Comparison of ENCODE assay signal across 8 cellular contexts in the genomic region with DNA sequence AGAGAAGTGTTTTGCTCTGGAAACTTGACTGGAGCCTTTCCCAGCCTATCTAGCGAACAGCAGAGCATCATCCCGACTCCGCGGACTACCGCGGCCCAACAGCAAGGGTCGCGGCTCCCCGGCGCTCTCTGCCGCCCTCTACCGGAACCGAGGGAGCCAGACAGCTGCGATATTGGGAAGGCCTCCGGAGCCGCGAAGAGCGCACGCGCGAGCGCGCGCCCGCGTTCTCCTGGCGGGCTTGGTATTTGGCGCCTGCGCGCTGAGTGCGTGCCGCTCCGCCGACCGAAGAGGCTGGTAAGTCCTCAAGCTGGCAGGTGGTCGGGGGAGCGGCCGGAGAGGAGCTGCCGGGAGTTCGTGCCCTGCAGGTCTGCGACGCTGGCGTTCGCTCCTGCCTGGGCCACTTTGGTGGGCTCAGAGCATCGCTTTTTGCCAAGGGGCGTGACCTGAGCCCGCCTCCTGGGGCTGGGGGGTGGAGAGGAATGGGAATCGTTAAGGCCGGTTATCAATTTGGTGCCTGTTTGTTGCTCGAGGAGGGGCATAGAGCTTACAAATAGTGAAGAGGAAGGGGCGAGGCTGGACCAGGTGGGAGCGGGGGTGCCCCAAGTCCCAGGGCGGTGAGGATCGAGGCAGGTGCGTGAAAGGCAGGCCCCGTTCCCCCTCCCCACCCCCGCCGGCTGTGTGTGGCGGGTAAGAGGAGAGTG. TPM values are rescaled to one million over a fixed set of nuclear protein-coding genes. Genes with fewer than 3 reads are reported as not detected.
DNase-seq lines count a peak whose midpoint lies in the region; ATAC-seq and TF ChIP-seq lines count a peak whose summit lies in the region.

A gene with protein sequence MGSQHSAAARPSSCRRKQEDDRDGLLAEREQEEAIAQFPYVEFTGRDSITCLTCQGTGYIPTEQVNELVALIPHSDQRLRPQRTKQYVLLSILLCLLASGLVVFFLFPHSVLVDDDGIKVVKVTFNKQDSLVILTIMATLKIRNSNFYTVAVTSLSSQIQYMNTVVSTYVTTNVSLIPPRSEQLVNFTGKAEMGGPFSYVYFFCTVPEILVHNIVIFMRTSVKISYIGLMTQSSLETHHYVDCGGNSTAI (plus strand): TSS at position 257 of the 701 bp plus-strand sequence. CDS start 641 bp downstream, outside the sequence.

- peaks cover 0 to 34% (median 15%) of the 10 kb centered on the region in 6 donors for H3K36me3 ChIP-seq in spleen

- H3K27me3 Mint-ChIP-seq in WTC11 (ENCODE audit: low read depth): peaks cover 56% of the 10 kb centered on the region

- H3K27ac Mint-ChIP-seq in WTC11: peak within 1 kb of the TSS; percentile 48; the same call in 1 of the 2 replicates

- CTCF ChIA-PET in WTC11 (lab: Charles Lee): interaction anchor here (0.6 to 3.4 kb wide), 52 partner anchors 8 to 1387 kb away, joined by 3 to 53 read pairs (median 4); a partner anchor contains a TSS

- H3K9me3 Mint-ChIP-seq in WTC11: peaks cover 27% of the 10 kb centered on the region

- DNase-seq in AG09309 (ENCODE audit: low read depth) (peak; percentile 50), NCI-H2227 (lab: John Stamatoyannopoulos, UW; ENCODE audit: unreplicated experiment) (peak; percentile 94), WTC11 (ENCODE audit: low spot score) (peak; percentile 95), caudate nucleus (lab: John Stamatoyannopoulos, UW) (peak in 60 of 61 donors; percentile 27 to 93 (median 82)), inferior parietal cortex (ENCODE audit: extremely low spot score) (peak; percentile 94), spleen (peak; percentile 97)

- ATAC-seq in GM18907 (IDR thresholded peaks at IDR 0.05; ENCODE audit: unreplicated experiment) (peak; percentile 92), HG03159 (IDR thresholded peaks at IDR 0.05; ENCODE audit: unreplicated experiment) (peak; percentile 96), WTC11 (peak; percentile 93)

- no peak within 1 kb of the TSS for H3K27ac ChIP-seq in caudate nucleus (ENCODE audit: low read depth, low read length)
- H3K27ac ChIP-seq in spleen: peak within 1 kb of the TSS in 7 of 8 donors; percentile 69 to 85 (median 80)

- H3K36me3 Mint-ChIP-seq in WTC11: peaks cover 34% of the 10 kb centered on the region

- TF ChIP-seq POLR2A in spleen (IDR thresholded peaks at IDR 0.05): peak in 1 of 3 donors; percentile 45

- H3K4me1 ChIP-seq in spleen: peaks cover 9 to 49% (median 34%) of the 10 kb centered on the region in 6 donors

- no peaks in the 10 kb centered on the region for H3K27me3 ChIP-seq in spleen (replicated peaks in 1 of 7)

- peak; percentile 98 for TF ChIP-seq CTCF in AG09309 (IDR thresholded peaks at IDR 0.05; ENCODE audit: control insufficient read depth, insufficient read depth, low read depth, low read length, missing control alignments)
- peak; percentile 89 for TF ChIP-seq CTCF in WTC11 (IDR thresholded peaks at IDR 0.05)
- TF ChIP-seq CTCF in spleen (IDR thresholded peaks at IDR 0.05 in 8 of 11, conservative IDR thresholded peaks at IDR 0.05 in 3 of 11): peak; percentile 85 to 99 (median 98)

- peaks cover 45% of the 10 kb centered on the region for H3K4me1 Mint-ChIP-seq in WTC11

- peak within 1 kb of the TSS; percentile 94 for H3K4me3 Mint-ChIP-seq in WTC11

- WGBS in spleen, 5 donors: 0 to 1% (median 1%) methylated on average over 27 to 59 of the region's 59 CpGs

- peak within 1 kb of the TSS; percentile 62 for H3K4me3 ChIP-seq in AG09309 (ENCODE audit: control insufficient read depth, low read depth, low read length)
- peak within 1 kb of the TSS; percentile 67 to 93 (median 82) for H3K4me3 ChIP-seq in spleen

- POLR2A ChIA-PET in WTC11 (lab: Charles Lee): interaction anchor here (1.0 to 1.9 kb wide), 5 partner anchors 10 to 156 kb away, joined by 3 to 8 read pairs (median 4); a partner anchor contains a TSS

- intact Hi-C loops in spleen (cut with DNase I; ENCODE audit: low total_unique reads): no loop called here

- peaks cover 0 to 2% (median 0%) of the 10 kb centered on the region in 8 donors for H3K9me3 ChIP-seq in spleen

TF ChIP-seq in WTC11, 78 proteins besides CTCF, POLR2A, EP300 and RAD21 (continues in another document):
- TF ChIP-seq NR2C2 (CRISPR knock-in tag; IDR thresholded peaks at IDR 0.05) (no peak), ZNF219 (CRISPR knock-in tag; IDR thresholded peaks at IDR 0.05; ENCODE audit: borderline replicate concordance) (no peak), SOX15 (CRISPR knock-in tag; IDR thresholded peaks at IDR 0.05) (no peak), TEAD4 (CRISPR knock-in tag; IDR thresholded peaks at IDR 0.05) (peak; percentile 67; the same call in 1 of the 2 replicates), FOXP1 (CRISPR knock-in tag; IDR thresholded peaks at IDR 0.05; ENCODE audit: borderline replicate concordance) (peak; percentile 77; the same call in 1 of the 2 replicates), NFE2L1 (CRISPR knock-in tag; IDR thresholded peaks at IDR 0.05) (peak; percentile 76; the same call in 1 of the 2 replicates)
- TF ChIP-seq, protein P1, sequence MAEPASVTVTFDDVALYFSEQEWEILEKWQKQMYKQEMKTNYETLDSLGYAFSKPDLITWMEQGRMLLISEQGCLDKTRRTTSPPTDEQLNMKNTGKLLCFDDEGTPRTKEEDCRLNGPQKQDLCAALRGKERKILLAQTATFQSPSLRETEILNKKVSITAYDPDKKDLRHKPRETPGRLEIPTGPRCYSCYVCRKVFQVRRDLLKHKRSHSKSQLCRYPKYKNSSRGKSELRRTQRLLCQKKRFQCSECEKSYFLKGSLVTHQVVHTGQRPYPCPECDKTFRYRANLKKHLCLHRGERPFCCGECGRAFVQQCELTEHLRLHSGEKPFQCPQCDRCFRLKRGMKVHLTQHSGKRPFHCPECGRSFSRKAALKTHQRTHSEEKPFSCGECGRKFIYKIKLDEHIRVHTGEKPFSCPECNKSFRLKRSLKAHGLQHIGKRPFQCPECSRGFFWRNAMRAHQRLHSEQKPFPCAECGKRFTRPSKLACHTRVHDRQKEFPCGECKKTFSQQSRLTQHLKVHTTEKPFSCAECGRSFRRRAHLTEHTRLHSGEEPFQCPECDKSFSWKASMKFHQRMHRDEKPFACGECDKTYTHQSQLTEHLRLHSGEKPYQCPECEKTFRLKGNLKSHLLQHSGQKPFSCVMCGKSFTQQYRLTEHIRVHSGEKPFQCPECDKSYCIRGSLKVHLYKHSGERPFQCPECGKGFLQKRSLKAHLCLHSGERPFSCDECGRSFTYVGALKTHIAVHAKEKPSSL (CRISPR knock-in tag; conservative IDR thresholded peaks at IDR 0.05): no peak
- TF ChIP-seq, protein P2, sequence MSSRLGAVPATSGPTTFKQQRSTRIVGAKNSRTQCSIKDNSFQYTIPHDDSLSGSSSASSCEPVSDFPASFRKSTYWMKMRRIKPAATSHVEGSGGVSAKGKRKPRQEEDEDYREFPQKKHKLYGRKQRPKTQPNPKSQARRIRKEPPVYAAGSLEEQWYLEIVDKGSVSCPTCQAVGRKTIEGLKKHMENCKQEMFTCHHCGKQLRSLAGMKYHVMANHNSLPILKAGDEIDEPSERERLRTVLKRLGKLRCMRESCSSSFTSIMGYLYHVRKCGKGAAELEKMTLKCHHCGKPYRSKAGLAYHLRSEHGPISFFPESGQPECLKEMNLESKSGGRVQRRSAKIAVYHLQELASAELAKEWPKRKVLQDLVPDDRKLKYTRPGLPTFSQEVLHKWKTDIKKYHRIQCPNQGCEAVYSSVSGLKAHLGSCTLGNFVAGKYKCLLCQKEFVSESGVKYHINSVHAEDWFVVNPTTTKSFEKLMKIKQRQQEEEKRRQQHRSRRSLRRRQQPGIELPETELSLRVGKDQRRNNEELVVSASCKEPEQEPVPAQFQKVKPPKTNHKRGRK (CRISPR knock-in tag; IDR thresholded peaks at IDR 0.05; ENCODE audit: borderline replicate concordance): no peak
- TF ChIP-seq, protein P3, sequence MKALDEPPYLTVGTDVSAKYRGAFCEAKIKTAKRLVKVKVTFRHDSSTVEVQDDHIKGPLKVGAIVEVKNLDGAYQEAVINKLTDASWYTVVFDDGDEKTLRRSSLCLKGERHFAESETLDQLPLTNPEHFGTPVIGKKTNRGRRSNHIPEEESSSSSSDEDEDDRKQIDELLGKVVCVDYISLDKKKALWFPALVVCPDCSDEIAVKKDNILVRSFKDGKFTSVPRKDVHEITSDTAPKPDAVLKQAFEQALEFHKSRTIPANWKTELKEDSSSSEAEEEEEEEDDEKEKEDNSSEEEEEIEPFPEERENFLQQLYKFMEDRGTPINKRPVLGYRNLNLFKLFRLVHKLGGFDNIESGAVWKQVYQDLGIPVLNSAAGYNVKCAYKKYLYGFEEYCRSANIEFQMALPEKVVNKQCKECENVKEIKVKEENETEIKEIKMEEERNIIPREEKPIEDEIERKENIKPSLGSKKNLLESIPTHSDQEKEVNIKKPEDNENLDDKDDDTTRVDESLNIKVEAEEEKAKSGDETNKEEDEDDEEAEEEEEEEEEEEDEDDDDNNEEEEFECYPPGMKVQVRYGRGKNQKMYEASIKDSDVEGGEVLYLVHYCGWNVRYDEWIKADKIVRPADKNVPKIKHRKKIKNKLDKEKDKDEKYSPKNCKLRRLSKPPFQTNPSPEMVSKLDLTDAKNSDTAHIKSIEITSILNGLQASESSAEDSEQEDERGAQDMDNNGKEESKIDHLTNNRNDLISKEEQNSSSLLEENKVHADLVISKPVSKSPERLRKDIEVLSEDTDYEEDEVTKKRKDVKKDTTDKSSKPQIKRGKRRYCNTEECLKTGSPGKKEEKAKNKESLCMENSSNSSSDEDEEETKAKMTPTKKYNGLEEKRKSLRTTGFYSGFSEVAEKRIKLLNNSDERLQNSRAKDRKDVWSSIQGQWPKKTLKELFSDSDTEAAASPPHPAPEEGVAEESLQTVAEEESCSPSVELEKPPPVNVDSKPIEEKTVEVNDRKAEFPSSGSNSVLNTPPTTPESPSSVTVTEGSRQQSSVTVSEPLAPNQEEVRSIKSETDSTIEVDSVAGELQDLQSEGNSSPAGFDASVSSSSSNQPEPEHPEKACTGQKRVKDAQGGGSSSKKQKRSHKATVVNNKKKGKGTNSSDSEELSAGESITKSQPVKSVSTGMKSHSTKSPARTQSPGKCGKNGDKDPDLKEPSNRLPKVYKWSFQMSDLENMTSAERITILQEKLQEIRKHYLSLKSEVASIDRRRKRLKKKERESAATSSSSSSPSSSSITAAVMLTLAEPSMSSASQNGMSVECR (CRISPR knock-in tag; IDR thresholded peaks at IDR 0.05; ENCODE audit: borderline replicate concordance): no peak
- TF ChIP-seq, protein P4, sequence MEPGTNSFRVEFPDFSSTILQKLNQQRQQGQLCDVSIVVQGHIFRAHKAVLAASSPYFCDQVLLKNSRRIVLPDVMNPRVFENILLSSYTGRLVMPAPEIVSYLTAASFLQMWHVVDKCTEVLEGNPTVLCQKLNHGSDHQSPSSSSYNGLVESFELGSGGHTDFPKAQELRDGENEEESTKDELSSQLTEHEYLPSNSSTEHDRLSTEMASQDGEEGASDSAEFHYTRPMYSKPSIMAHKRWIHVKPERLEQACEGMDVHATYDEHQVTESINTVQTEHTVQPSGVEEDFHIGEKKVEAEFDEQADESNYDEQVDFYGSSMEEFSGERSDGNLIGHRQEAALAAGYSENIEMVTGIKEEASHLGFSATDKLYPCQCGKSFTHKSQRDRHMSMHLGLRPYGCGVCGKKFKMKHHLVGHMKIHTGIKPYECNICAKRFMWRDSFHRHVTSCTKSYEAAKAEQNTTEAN (CRISPR knock-in tag; IDR thresholded peaks at IDR 0.05): peak; percentile 80

RNA-seq across cellular contexts. Expression of the gene that starts here (rescaled TPM):
- total RNA-seq in WTC11 (2021): 48.3 to 50.8 TPM (median 49.1 TPM) in 3 replicates
- 100 to 1,000 TPM in 4 of 7 donors, 10 to 100 TPM in 3; 37.6 to 124 (median 109) TPM for total RNA-seq in spleen
- polyA plus RNA-seq in spleen: 10 to 100 TPM; 30.1 to 49.1 (median 40.2) TPM
